11 cellular contexts compared by ENCODE assay signal in the genomic region with DNA sequence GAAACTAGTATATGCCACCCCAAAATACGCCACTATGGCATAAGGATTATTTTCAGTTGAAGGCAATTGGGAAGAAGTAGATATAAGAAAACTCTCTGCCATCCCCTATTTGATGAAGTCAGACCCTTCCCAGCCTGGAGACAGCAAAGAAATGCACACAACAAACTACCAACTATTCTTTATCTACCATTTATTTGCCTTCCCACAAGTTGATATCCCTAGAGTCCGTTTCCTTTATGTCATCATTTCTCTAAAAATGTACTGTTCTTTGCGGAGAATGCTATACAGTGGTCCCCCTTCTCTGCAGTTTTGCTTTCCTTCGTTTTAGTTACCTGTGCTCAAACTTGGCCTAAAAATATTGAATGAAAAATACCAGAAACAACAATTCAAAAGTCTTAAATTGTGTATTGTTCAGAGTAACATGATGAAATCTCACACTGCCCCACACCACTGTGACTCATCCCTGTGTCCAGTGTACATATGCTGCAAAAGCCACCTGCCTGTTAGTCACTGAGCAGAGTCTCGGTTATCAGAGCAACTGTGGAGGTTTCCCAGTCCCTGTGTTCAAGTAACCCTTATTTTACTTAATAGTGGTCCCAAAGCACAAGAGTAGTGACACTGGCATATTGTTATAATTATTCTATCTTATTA.
DNase-seq lines count a peak whose midpoint lies in the region; FAIRE-seq and TF ChIP-seq lines count a peak whose summit lies in the region.
"Had no signal": no experiment of that assay in that cellular context is flagged by ENCODE, and none has a peak within 500 bp of the region (broad histone marks: within the 10 kb centered on the region; RNA-seq: fewer than 3 reads in every experiment).

No MANE protein-coding gene starts in this region.

- no peaks in the 10 kb centered on the region for H3K9me3 Mint-ChIP-seq in osteocyte (ENCODE audit: unreplicated experiment)

- TF ChIP-seq CTCF in osteocyte (IDR thresholded peaks at IDR 0.05) (no peak), GM10266 (IDR thresholded peaks at IDR 0.05; ENCODE audit: control insufficient read depth, insufficient read depth, low read depth, missing control alignments) (no peak)

- peaks cover 20% of the 10 kb centered on the region for H3K36me3 Mint-ChIP-seq in osteocyte (ENCODE audit: unreplicated experiment)

- no peak overlapping the region for H3K4me3 Mint-ChIP-seq in osteocyte (ENCODE audit: unreplicated experiment)

- no peaks in the 10 kb centered on the region for H3K27me3 Mint-ChIP-seq in osteocyte (ENCODE audit: unreplicated experiment)

- FAIRE-seq in frontal cortex (lab: Jason Lieb, UNC) = no peak

- H3K27ac Mint-ChIP-seq in osteocyte (ENCODE audit: unreplicated experiment) = peak overlapping the region; percentile 73

- H3K4me1 Mint-ChIP-seq in osteocyte (ENCODE audit: unreplicated experiment) = peaks cover 8% of the 10 kb centered on the region

- DNase-seq in EH (ENCODE audit: low read depth) (peak; percentile 80), NCI-H460 (ENCODE audit: extremely low read depth, low read depth) (peak; percentile 58), dermis microvascular lymphatic vessel endothelial cell (ENCODE audit: low read depth in 2 of 2) (peak; percentile 43 to 94), osteocyte (ENCODE audit: extremely low spot score, unreplicated experiment) (no peak), GM19238 (ENCODE audit: insufficient read length, low spot score) (no peak), GM10266 (ENCODE audit: extremely low spot score) (no peak), frontal cortex (ENCODE audit: low spot score in 2 of 2) (no peak), HuH-7.5 (ENCODE audit: low spot score) (no peak)
- DNase-seq: activated CD4-positive, alpha-beta T cell treated with anti-CD3 and anti-CD28 coated beads, Interleukin-2, amount 50 U/mL, for 1 hour; effector memory CD4-positive, alpha-beta T cell; NCI-H510A had no signal

Comparison
In these comparisons a context has a peak if more than half of its experiments do, and no peak if none do; other contexts are left out.
1. DNase-seq: peak in EH (single experiment), NCI-H460 (single experiment) and dermis microvascular lymphatic vessel endothelial cell (2 of 2); none in osteocyte (single experiment), GM19238 (single experiment), GM10266 (single experiment), frontal cortex (0 of 2) and HuH-7.5 (single experiment).